33 cellular contexts compared by ENCODE assay signal in the genomic region with DNA sequence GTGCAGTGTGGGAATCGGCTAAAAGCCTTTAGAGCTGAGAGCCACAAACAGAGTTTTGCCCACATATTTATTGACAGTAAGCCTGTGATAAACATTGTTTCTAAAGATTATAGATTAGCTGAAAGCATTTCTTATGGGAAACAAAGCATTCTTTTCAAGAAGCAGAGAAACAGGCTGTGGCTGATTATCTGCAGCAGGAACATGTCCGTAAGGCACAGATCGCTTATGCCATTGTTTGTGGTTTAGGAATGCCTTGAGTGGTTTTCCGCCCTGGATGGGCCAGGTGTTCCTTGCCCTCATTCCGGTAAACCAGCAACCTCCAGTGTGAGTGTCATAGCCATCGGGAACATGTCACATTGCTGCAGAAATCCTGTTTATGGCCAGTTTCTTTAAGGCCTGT. TPM values are rescaled to one million over a fixed set of nuclear protein-coding genes. Genes with fewer than 3 reads are reported as not detected.
DNase-seq lines count a peak whose midpoint lies in the region; ATAC-seq, FAIRE-seq and TF ChIP-seq lines count a peak whose summit lies in the region.
"Had no signal": no experiment of that assay in that cellular context is flagged by ENCODE, and none has a peak within 500 bp of the region (broad histone marks: within the 10 kb centered on the region; RNA-seq: fewer than 3 reads in every experiment).

No MANE protein-coding gene starts in this region.

- H2AFZ ChIP-seq in HepG2 (ENCODE audit: low read length) = no peak overlapping the region

- POLR2A ChIA-PET in HepG2 (lab: Yijun Ruan, JAX) = no interaction called here

- TF ChIP-seq EP300 in HepG2 (IDR thresholded peaks at IDR 0.05; ENCODE audit: low read depth in 2 of 2, low read length in 2 of 2) = no peak
- no peak for TF ChIP-seq EP300 in HepG2 (CRISPR knock-in tag; IDR thresholded peaks at IDR 0.05; ENCODE audit: borderline replicate concordance)

- H3K27me3 ChIP-seq in HepG2 (ENCODE audit: control insufficient read depth in 1 of 2, insufficient read depth in 2 of 2, low read length in 2 of 2) (no peaks in the 10 kb centered on the region), right lobe of liver (no peaks in the 10 kb centered on the region), spleen (replicated peaks in 1 of 7) (no peaks in the 10 kb centered on the region)
- H3K27me3 ChIP-seq: BE2C; BLaER1; BLaER1 treated with 17β-estradiol and CSF1 and Interleukin-3, amounts not matched to agents 10 nM and 100 nM had no signal

- DNase-seq in HepG2 (ENCODE audit: low spot score) (no peak), right lobe of liver (no peak), mesenteric fat pad (ENCODE audit: low spot score) (peak; percentile 26), spleen (peak; percentile 1), NK-92 (lab: John Stamatoyannopoulos, UW; ENCODE audit: unreplicated experiment) (no peak), mucosa of gallbladder (ENCODE audit: low spot score) (no peak)
- DNase-seq: 8988T; ACHN; AML-193; BE2C; C1 segment of cervical spinal cord; Caco-2; Calu3; CD4-positive, alpha-beta memory T cell; CD4-positive, alpha-beta T cell; CD4-positive, CD25-positive, alpha-beta regulatory T cell; CD8-positive, alpha-beta memory T cell; CD8-positive, alpha-beta T cell; COR-L47; DMS 273 treated with DMSO at 0.1 percent for 48 hours; DMS153; DMS53; DMS79; DMS79 treated with DMSO at 0.1 percent for 48 hours; DND-41; EL had no signal

- peaks cover 31% of the 10 kb centered on the region for H3K79me2 ChIP-seq in HepG2 (ENCODE audit: insufficient read depth, low read length)

- peaks cover 5% of the 10 kb centered on the region; the same call in 1 of the 2 replicates for H4K20me1 ChIP-seq in HepG2 (ENCODE audit: insufficient read depth, low read length)
- H4K20me1 ChIP-seq: BLaER1; BLaER1 treated with 17β-estradiol and CSF1 and Interleukin-3, amounts not matched to agents 10 nM and 100 nM had no signal

- CTCF ChIA-PET in HepG2 (lab: Yijun Ruan, JAX; ENCODE audit: low intra/inter-chr PET ratio, low total read pairs) = no interaction called here

- H3K36me3 ChIP-seq in HepG2 (replicated peaks in 1 of 2; ENCODE audit: control insufficient read depth in 1 of 2, insufficient read depth in 2 of 2, low read length in 2 of 2) = peaks cover 28 to 64% of the 10 kb centered on the region in 2 experiments
- peaks cover 0 to 37% (median 13%) of the 10 kb centered on the region in 4 donors for H3K36me3 ChIP-seq in right lobe of liver
- H3K36me3 ChIP-seq in spleen = peaks cover 0 to 21% (median 0%) of the 10 kb centered on the region in 6 donors
- H3K36me3 ChIP-seq: BE2C had no signal

- TSS peak; percentile 14 for BruUV-seq in HepG2 (replicated peaks; lab: Mats Ljungman, UMichigan)

- H3K9ac ChIP-seq in HepG2 (ENCODE audit: insufficient read depth, low read depth, low read length) = no peak overlapping the region
- H3K9ac ChIP-seq: BLaER1; BLaER1 treated with 17β-estradiol and CSF1 and Interleukin-3, amounts not matched to agents 10 nM and 100 nM had no signal

- no peaks in the 10 kb centered on the region for H3K9me3 ChIP-seq in HepG2 (ENCODE audit: low read length)
- H3K9me3 ChIP-seq in right lobe of liver = no peaks in the 10 kb centered on the region
- no peaks in the 10 kb centered on the region for H3K9me3 ChIP-seq in spleen
- H3K9me3 ChIP-seq: A549, BE2C, BLaER1, Caco-2 had no signal

- TF ChIP-seq POLR2A in HepG2 (IDR thresholded peaks at IDR 0.05; ENCODE audit: insufficient read depth in 1 of 2, low read depth in 2 of 2, low read length in 2 of 2) = no peak
- TF ChIP-seq POLR2A in right lobe of liver (IDR thresholded peaks at IDR 0.05) = no peak
- no peak for TF ChIP-seq POLR2A in spleen (IDR thresholded peaks at IDR 0.05)

- in situ Hi-C loops in HepG2 (cut with HindIII; ENCODE audit: extremely low pct_ligation_motif_present, low pct_unique_long_range_greater_than_20kb) = no loop called here

- H3K27ac ChIP-seq in HepG2 (ENCODE audit: extremely low read length, insufficient read depth, low read length) = no peak overlapping the region
- H3K27ac ChIP-seq in right lobe of liver = no peak overlapping the region
- H3K27ac ChIP-seq in spleen = no peak overlapping the region
- H3K27ac ChIP-seq: 22Rv1; A549; BLaER1; BLaER1 treated with 17β-estradiol and CSF1 and Interleukin-3, amounts not matched to agents 10 nM and 100 nM; C4-2B had no signal

- H3K4me1 ChIP-seq in HepG2 (ENCODE audit: insufficient read depth, low read length) (no peaks in the 10 kb centered on the region), right lobe of liver (no peaks in the 10 kb centered on the region), spleen (no peaks in the 10 kb centered on the region)
- H3K4me1 ChIP-seq: A549; BE2C; BLaER1; BLaER1 treated with 17β-estradiol and CSF1 and Interleukin-3, amounts not matched to agents 10 nM and 100 nM; Caco-2 had no signal

- H3K4me3 ChIP-seq in HepG2 (replicated peaks in 1 of 3; ENCODE audit: insufficient read depth in 1 of 3, low read depth in 2 of 3, low read length in 3 of 3) (no peak overlapping the region), right lobe of liver (no peak overlapping the region), spleen (no peak overlapping the region)
- H3K4me3 ChIP-seq: A549; BLaER1; BLaER1 treated with 17β-estradiol and CSF1 and Interleukin-3, amounts not matched to agents 10 nM and 100 nM had no signal

- FAIRE-seq in HepG2 (lab: Jason Lieb, UNC) = no peak
- FAIRE-seq: A204.1, A549, D721Med had no signal

- ATAC-seq in HepG2 (no peak), right lobe of liver (no peak)
- ATAC-seq: A549; CD8-positive, alpha-beta T cell had no signal

- TF ChIP-seq CTCF in HepG2 (CRISPR knock-in tag; IDR thresholded peaks at IDR 0.05) = no peak
- no peak for TF ChIP-seq CTCF in right lobe of liver (IDR thresholded peaks at IDR 0.05)
- no peak for TF ChIP-seq CTCF in spleen (IDR thresholded peaks at IDR 0.05 in 8 of 11, conservative IDR thresholded peaks at IDR 0.05 in 3 of 11)

- WGBS in HepG2 (ENCODE audit: low lambda C conversion rate) = 98% methylated on average over 6 of the region's 6 CpGs
- 92% methylated on average over 5 of the region's 6 CpGs for WGBS in right lobe of liver (ENCODE audit: insufficient coverage, low coverage, low lambda C conversion rate, missing lambda C conversion rate)
- 94 to 99% (median 98%) methylated on average over 6 of the region's 6 CpGs for WGBS in spleen, 5 donors

- no peak overlapping the region for H3K4me2 ChIP-seq in HepG2 (ENCODE audit: low read depth, low read length)
- H3K4me2 ChIP-seq: A549; BLaER1; BLaER1 treated with 17β-estradiol and CSF1 and Interleukin-3, amounts not matched to agents 10 nM and 100 nM had no signal

- TF ChIP-seq RAD21 in HepG2 (CRISPR knock-in tag; IDR thresholded peaks at IDR 0.05) = no peak

- intact Hi-C loops in HepG2 (cut with micrococcal nuclease; ENCODE audit: unreplicated experiment) (no loop called here), right lobe of liver (cut with DNase I) (no loop called here), spleen (cut with DNase I; ENCODE audit: low total_unique reads) (no loop called here)

TF ChIP-seq in HepG2, 621 proteins besides CTCF, POLR2A, EP300 and RAD21 (continues in another document):
- peak; percentile 92 for TF ChIP-seq ZNF761 (CRISPR knock-in tag; conservative IDR thresholded peaks at IDR 0.05)
- TF ChIP-seq FIP1L1 (IDR thresholded peaks at IDR 0.05; ENCODE audit: borderline replicate concordance, insufficient read depth, low read depth, low read length) = no peak
- no peak for TF ChIP-seq RBM22 (optimal IDR thresholded peaks at IDR 0.05; ENCODE audit: low read length)
- TF ChIP-seq ARNTL (CRISPR knock-in tag; IDR thresholded peaks at IDR 0.05) = no peak

RNA-seq across cellular contexts. Expression of gene XYLB, which starts 12.5 kb away (rescaled TPM):
- total RNA-seq in HepG2 (2016; rRNA removed; fragmentation: Illumina TruSeq; extraction: Trizol) = 25.9 and 28.9 TPM in 2 replicates
- 4.8 and 7.1 TPM in 2 replicates for total RNA-seq in HepG2 (2016; cell fraction: cytosol; rRNA removed; fragmentation: Illumina TruSeq; extraction: Trizol; ENCODE audit: low read depth)
- total RNA-seq in HepG2 (2016; cell fraction: insoluble cytoplasmic fraction; rRNA removed; fragmentation: Illumina TruSeq; extraction: Trizol) = 24.2 and 27.1 TPM in 2 replicates
- 7.2 and 8.5 TPM in 2 replicates for total RNA-seq in HepG2 (2016; cell fraction: membrane; rRNA removed; fragmentation: Illumina TruSeq; extraction: Trizol)
- total RNA-seq in HepG2 (2016; cell fraction: nucleus; rRNA removed; fragmentation: Illumina TruSeq; extraction: Trizol) = 41.8 and 48.3 TPM in 2 replicates
- polyA plus RNA-seq in HepG2 (2011; rRNA removed) = 27.0 and 30.0 TPM in 2 replicates
- polyA plus RNA-seq in HepG2 (2011; cell fraction: cytosol; rRNA removed) = 12.0 and 14.4 TPM in 2 replicates
- polyA plus RNA-seq in HepG2 (2011; cell fraction: nucleus; rRNA removed) = 50.8 and 61.5 TPM in 2 replicates
- 19.4 and 27.4 TPM in 2 replicates for polyA plus RNA-seq in HepG2 (2012)
- 3.2 and 3.5 TPM in 2 replicates for polyA plus RNA-seq in HepG2 (2016; cell fraction: cytosol; fragmentation: Illumina TruSeq; extraction: Trizol; ENCODE audit: low read depth)
- 27.4 and 32.8 TPM in 2 replicates for polyA plus RNA-seq in HepG2 (2016; cell fraction: insoluble cytoplasmic fraction; fragmentation: Illumina TruSeq; extraction: Trizol; ENCODE audit: low read depth)
- polyA plus RNA-seq in HepG2 (2016; cell fraction: membrane; fragmentation: Illumina TruSeq; extraction: Trizol; ENCODE audit: low read depth) = 8.6 and 8.7 TPM in 2 replicates
- polyA plus RNA-seq in HepG2 (2016; cell fraction: nucleus; fragmentation: Illumina TruSeq; extraction: Trizol; ENCODE audit: insufficient read depth, low read depth) = 46.3 and 54.4 TPM in 2 replicates
- 33.1 and 81.7 TPM in 2 replicates for polyA minus RNA-seq in HepG2 (2011; rRNA and poly(A)+ RNA removed; ENCODE audit: low replicate concordance)
- polyA minus RNA-seq in HepG2 (2011; cell fraction: cytosol; rRNA and poly(A)+ RNA removed) = 16.2 and 25.9 TPM in 2 replicates
- 90.9 and 100.0 TPM in 2 replicates for polyA minus RNA-seq in HepG2 (2011; cell fraction: nucleus; rRNA and poly(A)+ RNA removed)
- 10 to 100 TPM; 26.2 to 48.3 (median 36.6) TPM for total RNA-seq in right lobe of liver
- total RNA-seq in mesenteric fat pad = 5.2 TPM
- 10 to 100 TPM in 1 of 7 donors, 1 to 10 TPM in 6; 1.8 to 12.3 (median 2.6) TPM for total RNA-seq in spleen
- under 1 TPM; 0.33 to 0.58 (median 0.42) TPM for polyA plus RNA-seq in spleen
- 5.8 TPM for total RNA-seq in mucosa of gallbladder

Comparison
In these comparisons a context has a peak if more than half of its experiments do, and no peak if none do; other contexts are left out.
1. DNase-seq: peak in mesenteric fat pad (single experiment) and spleen (single experiment); none in HepG2 (single experiment), right lobe of liver (0 of 3), NK-92 (single experiment) and mucosa of gallbladder (single experiment).